In the genomic region with DNA sequence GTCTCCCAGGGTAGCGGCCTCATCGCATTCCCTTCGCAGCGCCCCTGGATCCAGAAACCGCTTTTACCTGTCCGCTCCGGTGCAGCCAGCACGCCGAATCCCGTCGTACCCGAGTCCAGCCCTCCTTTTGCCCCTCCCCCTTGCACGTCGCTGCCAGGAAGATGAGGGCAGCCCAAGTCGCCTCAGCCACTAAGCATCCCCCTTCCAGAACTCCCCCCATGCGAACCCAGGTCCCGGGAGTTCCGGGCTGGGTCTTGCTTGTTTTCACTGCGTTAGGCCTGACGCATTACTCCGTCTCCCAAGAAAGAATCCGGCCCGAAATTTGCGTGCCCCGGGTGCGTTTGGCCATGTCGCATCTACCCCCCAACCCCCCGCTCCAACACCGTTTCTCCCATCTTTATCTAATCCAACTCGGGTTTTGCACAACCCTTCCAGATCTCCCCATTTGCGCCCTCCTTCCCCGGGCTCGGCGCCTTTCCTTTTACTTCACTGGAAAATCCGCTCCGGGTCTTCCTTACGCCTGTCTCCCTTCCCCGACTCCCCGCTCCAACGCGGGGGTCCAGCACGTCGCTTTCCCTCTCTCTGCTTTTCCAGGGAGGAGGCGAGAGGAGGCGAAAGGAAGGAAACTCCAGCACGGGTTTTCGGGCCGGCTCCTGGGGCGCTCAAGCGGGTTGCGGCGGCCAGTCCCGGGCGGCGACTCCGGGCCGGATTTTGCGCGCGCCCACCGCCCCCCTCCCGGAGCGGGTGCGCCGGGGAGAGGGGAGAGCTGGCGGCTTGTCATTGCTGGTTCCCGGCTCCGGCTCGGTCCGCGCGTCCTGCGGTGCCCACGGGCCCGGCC, we compare ENCODE assay signal across 8 cellular contexts.
A peak's percentile ranks its signal among the peaks of the same experiment; 100 is the strongest.
DNase-seq lines count a peak whose midpoint lies in the region; TF ChIP-seq lines count a peak whose summit lies in the region.
"Not testable (repeated sequence)": the region's sequence is repeated elsewhere in the genome, so short reads cannot be mapped to it uniquely, and the experiment has no call there.

No MANE protein-coding gene starts in this region.

- H3K27me3 ChIP-seq in muscle layer of duodenum (ENCODE audit: low read depth, low read length): not testable (repeated sequence)

- H3K4me3 Mint-ChIP-seq in activated naive CD4-positive, alpha-beta T cell treated with anti-CD3 and anti-CD28 coated beads, Interleukin-2, amount 50 U/mL, for 24 hours: peak overlapping the region; percentile 94

- peak overlapping the region; percentile 47 for H3K27ac Mint-ChIP-seq in activated naive CD4-positive, alpha-beta T cell treated with anti-CD3 and anti-CD28 coated beads, Interleukin-2, amount 50 U/mL, for 24 hours

- peak overlapping the region; percentile 84 for H3K4me3 ChIP-seq in HEK293 (ENCODE audit: low read depth, low read length)
- H3K4me3 ChIP-seq in fibroblast of villous mesenchyme (ENCODE audit: low read depth, low read length): peak overlapping the region; percentile 63
- H3K4me3 ChIP-seq in muscle layer of duodenum (ENCODE audit: low read depth in 1 of 2, low read length in 2 of 2): peak overlapping the region; percentile 67 to 76

- peak; percentile 93 for DNase-seq in COR-L47 (lab: John Stamatoyannopoulos, UW)
- DNase-seq in NCI-H1930 (lab: John Stamatoyannopoulos, UW): peak; percentile 86 to 87
- DNase-seq in SW 1271 (lab: John Stamatoyannopoulos, UW): peak; percentile 44 to 70
- DNase-seq in fibroblast of villous mesenchyme (ENCODE audit: low read depth): peak; percentile 96
- peak; percentile 27 to 46 for DNase-seq in stimulated activated CD8-positive, alpha-beta memory T cell treated with anti-CD3 and anti-CD28 coated beads, Interleukin-15, amount 100 ng/mL, for 4 hours (ENCODE audit: low read depth in 2 of 2)

- CTCF ChIA-PET in HEK293 (lab: Yijun Ruan, JAX): interaction anchor here (0.6 kb wide), 2 partner anchors 11 to 235 kb away, joined by 3 to 4 read pairs; no protein-coding TSS in a partner anchor

- H3K9me3 ChIP-seq in HEK293 (ENCODE audit: control insufficient read depth, insufficient read depth, low read depth, low read length); muscle layer of duodenum (ENCODE audit: control insufficient read depth in 1 of 2, low read length in 2 of 2): not testable (repeated sequence)

- POLR2A ChIA-PET in HEK293 (lab: Yijun Ruan, JAX): interaction anchor here (0.5 to 1.6 kb wide), 5 partner anchors 9 to 173 kb away, joined by 3 to 8 read pairs (median 4); partner anchors contain the start of gene CRLF3

- H3K36me3 Mint-ChIP-seq in activated naive CD4-positive, alpha-beta T cell treated with anti-CD3 and anti-CD28 coated beads, Interleukin-2, amount 50 U/mL, for 24 hours: not testable (repeated sequence)

- H3K27me3 Mint-ChIP-seq in activated naive CD4-positive, alpha-beta T cell treated with anti-CD3 and anti-CD28 coated beads, Interleukin-2, amount 50 U/mL, for 24 hours: not testable (repeated sequence)

- not testable (repeated sequence) for H3K36me3 ChIP-seq in HEK293 (ENCODE audit: control insufficient read depth in 2 of 2, insufficient read depth in 1 of 2, low read length in 2 of 2); muscle layer of duodenum (ENCODE audit: control insufficient read depth in 1 of 2, insufficient read depth in 2 of 2, low read length in 2 of 2)

- H3K9me3 Mint-ChIP-seq in activated naive CD4-positive, alpha-beta T cell treated with anti-CD3 and anti-CD28 coated beads, Interleukin-2, amount 50 U/mL, for 24 hours: not testable (repeated sequence)

- H3K27ac ChIP-seq in HEK293 (ENCODE audit: extremely low read depth, low read depth, low read length): peak overlapping the region; percentile 84
- H3K27ac ChIP-seq in muscle layer of duodenum (ENCODE audit: low read length): not testable (repeated sequence)

- not testable (repeated sequence) for TF ChIP-seq CTCF in HEK293 (tag by site-specific recombination; IDR thresholded peaks at IDR 0.05); fibroblast of villous mesenchyme (IDR thresholded peaks at IDR 0.05; ENCODE audit: insufficient read depth, low read depth, low read length)

- not testable (repeated sequence) for H3K4me1 ChIP-seq in HEK293 (ENCODE audit: control insufficient read depth, insufficient read depth, low read length)
- H3K4me1 ChIP-seq in muscle layer of duodenum (ENCODE audit: control insufficient read depth in 1 of 2, insufficient read depth in 2 of 2, low read length in 2 of 2): peaks cover 0 to 14% of the 10 kb centered on the region in 2 donors

- H3K4me1 Mint-ChIP-seq in activated naive CD4-positive, alpha-beta T cell treated with anti-CD3 and anti-CD28 coated beads, Interleukin-2, amount 50 U/mL, for 24 hours: peaks cover 29% of the 10 kb centered on the region

TF ChIP-seq in HEK293, 187 proteins besides CTCF, POLR2A, EP300 and RAD21 (continues in another document):
- 0 out of 2 replicates have a peak, but pooled peaks have one; percentile 12 for TF ChIP-seq ZNF10 (tag by site-specific recombination; IDR thresholded peaks at IDR 0.05)
- TF ChIP-seq, protein P1, sequence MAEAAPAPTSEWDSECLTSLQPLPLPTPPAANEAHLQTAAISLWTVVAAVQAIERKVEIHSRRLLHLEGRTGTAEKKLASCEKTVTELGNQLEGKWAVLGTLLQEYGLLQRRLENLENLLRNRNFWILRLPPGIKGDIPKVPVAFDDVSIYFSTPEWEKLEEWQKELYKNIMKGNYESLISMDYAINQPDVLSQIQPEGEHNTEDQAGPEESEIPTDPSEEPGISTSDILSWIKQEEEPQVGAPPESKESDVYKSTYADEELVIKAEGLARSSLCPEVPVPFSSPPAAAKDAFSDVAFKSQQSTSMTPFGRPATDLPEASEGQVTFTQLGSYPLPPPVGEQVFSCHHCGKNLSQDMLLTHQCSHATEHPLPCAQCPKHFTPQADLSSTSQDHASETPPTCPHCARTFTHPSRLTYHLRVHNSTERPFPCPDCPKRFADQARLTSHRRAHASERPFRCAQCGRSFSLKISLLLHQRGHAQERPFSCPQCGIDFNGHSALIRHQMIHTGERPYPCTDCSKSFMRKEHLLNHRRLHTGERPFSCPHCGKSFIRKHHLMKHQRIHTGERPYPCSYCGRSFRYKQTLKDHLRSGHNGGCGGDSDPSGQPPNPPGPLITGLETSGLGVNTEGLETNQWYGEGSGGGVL (tag by site-specific recombination; IDR thresholded peaks at IDR 0.05): peak; percentile 91
- TF ChIP-seq GLIS1 (tag by site-specific recombination; IDR thresholded peaks at IDR 0.05): peak; percentile 94
- peak; percentile 76; the same call in 1 of the 2 replicates for TF ChIP-seq ZNF148 (tag by site-specific recombination; IDR thresholded peaks at IDR 0.05; ENCODE audit: borderline replicate concordance)
- TF ChIP-seq WT1 (tag by site-specific recombination; IDR thresholded peaks at IDR 0.05): peak; percentile 40; the same call in 1 of the 2 replicates
- TF ChIP-seq IKZF3 (tag by site-specific recombination; IDR thresholded peaks at IDR 0.05): peak; percentile 99
- TF ChIP-seq SP7 (tag by site-specific recombination; IDR thresholded peaks at IDR 0.05): peak; percentile 68; the same call in 1 of the 2 replicates
- TF ChIP-seq, protein P2, sequence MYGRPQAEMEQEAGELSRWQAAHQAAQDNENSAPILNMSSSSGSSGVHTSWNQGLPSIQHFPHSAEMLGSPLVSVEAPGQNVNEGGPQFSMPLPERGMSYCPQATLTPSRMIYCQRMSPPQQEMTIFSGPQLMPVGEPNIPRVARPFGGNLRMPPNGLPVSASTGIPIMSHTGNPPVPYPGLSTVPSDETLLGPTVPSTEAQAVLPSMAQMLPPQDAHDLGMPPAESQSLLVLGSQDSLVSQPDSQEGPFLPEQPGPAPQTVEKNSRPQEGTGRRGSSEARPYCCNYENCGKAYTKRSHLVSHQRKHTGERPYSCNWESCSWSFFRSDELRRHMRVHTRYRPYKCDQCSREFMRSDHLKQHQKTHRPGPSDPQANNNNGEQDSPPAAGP (tag by site-specific recombination; IDR thresholded peaks at IDR 0.05): peak; percentile 90
- peak; percentile 34; the same call in 1 of the 2 replicates for TF ChIP-seq ZNF843 (tag by site-specific recombination; IDR thresholded peaks at IDR 0.05)
- TF ChIP-seq, protein P3, sequence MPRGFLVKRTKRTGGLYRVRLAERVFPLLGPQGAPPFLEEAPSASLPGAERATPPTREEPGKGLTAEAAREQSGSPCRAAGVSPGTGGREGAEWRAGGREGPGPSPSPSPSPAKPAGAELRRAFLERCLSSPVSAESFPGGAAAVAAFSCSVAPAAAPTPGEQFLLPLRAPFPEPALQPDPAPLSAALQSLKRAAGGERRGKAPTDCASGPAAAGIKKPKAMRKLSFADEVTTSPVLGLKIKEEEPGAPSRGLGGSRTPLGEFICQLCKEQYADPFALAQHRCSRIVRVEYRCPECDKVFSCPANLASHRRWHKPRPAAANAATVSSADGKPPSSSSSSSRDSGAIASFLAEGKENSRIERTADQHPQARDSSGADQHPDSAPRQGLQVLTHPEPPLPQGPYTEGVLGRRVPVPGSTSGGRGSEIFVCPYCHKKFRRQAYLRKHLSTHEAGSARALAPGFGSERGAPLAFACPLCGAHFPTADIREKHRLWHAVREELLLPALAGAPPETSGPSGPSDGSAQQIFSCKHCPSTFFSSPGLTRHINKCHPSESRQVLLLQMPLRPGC (tag by site-specific recombination; IDR thresholded peaks at IDR 0.05): peak; percentile 34; the same call in 1 of the 2 replicates
- TF ChIP-seq GLIS2 (tag by site-specific recombination; IDR thresholded peaks at IDR 0.05): peak; percentile 95

Comparison
In these comparisons a context has a peak if more than half of its experiments do, and no peak if none do; other contexts are left out.
1. DNase-seq: peak in every context shown above with its lines; median percentile 96 in fibroblast of villous mesenchyme; 93 in COR-L47; 86 in NCI-H1930; 57 in SW 1271; 36 in stimulated activated CD8-positive, alpha-beta memory T cell treated with anti-CD3 and anti-CD28 coated beads, Interleukin-15, amount 100 ng/mL, for 4 hours.